ENCODE assay signal across 12 cellular contexts in genomic region chr17:79814966-79815835, GRCh38. TPM values are rescaled to one million over a fixed set of nuclear protein-coding genes. Genes with fewer than 3 reads are reported as not detected.
DNase-seq lines count a peak whose midpoint lies in the region; ATAC-seq and FAIRE-seq lines count a peak whose summit lies in the region.
"Had no signal": no experiment of that assay in that cellular context is flagged by ENCODE, and none has a peak within 500 bp of the region (broad histone marks: within the 10 kb centered on the region; RNA-seq: fewer than 3 reads in every experiment).

No MANE protein-coding gene starts in this region.

- FAIRE-seq in HTR-8/SVneo (lab: Jason Lieb, UNC): no peak
- FAIRE-seq: G401.6, islet of Langerhans had no signal

- no peaks in the 10 kb centered on the region for H3K9me3 Mint-ChIP-seq in dendritic cell treated with granulocyte-macrophage colony-stimulating factor and Interleukin-4, amounts not matched to agents 40 ng/mL and 50 ng/mL, for 4 days
- H3K9me3 Mint-ChIP-seq in stimulated activated memory B cell treated with anti-CD40 and anti-IgM and Interleukin-4, amounts not matched to agents 10 μg/mL and 1 μg/mL and 100 μg/mL, for 72 hours: no peaks in the 10 kb centered on the region

- no peak for ATAC-seq in stimulated activated memory B cell treated with anti-CD40 and anti-IgM and Interleukin-4, amounts not matched to agents 10 μg/mL and 1 μg/mL and 100 μg/mL, for 72 hours
- ATAC-seq in HG02870 (IDR thresholded peaks at IDR 0.05; ENCODE audit: unreplicated experiment) (no peak), HG02678 (IDR thresholded peaks at IDR 0.05; ENCODE audit: unreplicated experiment) (no peak)

- no peak overlapping the region for H3K27ac Mint-ChIP-seq in dendritic cell treated with granulocyte-macrophage colony-stimulating factor and Interleukin-4, amounts not matched to agents 40 ng/mL and 50 ng/mL, for 4 days
- peak overlapping the region; percentile 38 for H3K27ac Mint-ChIP-seq in stimulated activated memory B cell treated with anti-CD40 and anti-IgM and Interleukin-4, amounts not matched to agents 10 μg/mL and 1 μg/mL and 100 μg/mL, for 72 hours

- H3K27me3 Mint-ChIP-seq in dendritic cell treated with granulocyte-macrophage colony-stimulating factor and Interleukin-4, amounts not matched to agents 40 ng/mL and 50 ng/mL, for 4 days: peaks cover 88% of the 10 kb centered on the region
- H3K27me3 Mint-ChIP-seq in stimulated activated memory B cell treated with anti-CD40 and anti-IgM and Interleukin-4, amounts not matched to agents 10 μg/mL and 1 μg/mL and 100 μg/mL, for 72 hours: peaks cover 74% of the 10 kb centered on the region

- DNase-seq in HT-29 (ENCODE audit: low spot score): peak; percentile 85
- DNase-seq in left kidney (ENCODE audit: low read depth, low spot score): peak; percentile 63
- DNase-seq in HTR-8/SVneo (ENCODE audit: insufficient read length, low spot score): no peak
- no peak for DNase-seq in ACHN
- DNase-seq: NCI-H1092 treated with DMSO at 0.1 percent for 48 hours; stimulated activated CD4-positive, alpha-beta T cell treated with anti-CD3 and anti-CD28 coated beads, Interleukin-1b, Interleukin-23, amount 100 ng/mL, for 48 hours had no signal

- peak overlapping the region; percentile 32 for H3K4me3 Mint-ChIP-seq in dendritic cell treated with granulocyte-macrophage colony-stimulating factor and Interleukin-4, amounts not matched to agents 40 ng/mL and 50 ng/mL, for 4 days
- no peak overlapping the region for H3K4me3 Mint-ChIP-seq in stimulated activated memory B cell treated with anti-CD40 and anti-IgM and Interleukin-4, amounts not matched to agents 10 μg/mL and 1 μg/mL and 100 μg/mL, for 72 hours

- in situ Hi-C loops in ACHN (cut with HindIII; ENCODE audit: low pct_ligation_motif_present, low pct_unique_long_range_greater_than_20kb, low sequenced_read_pairs): no loop called here

- no peaks in the 10 kb centered on the region for H3K36me3 Mint-ChIP-seq in dendritic cell treated with granulocyte-macrophage colony-stimulating factor and Interleukin-4, amounts not matched to agents 40 ng/mL and 50 ng/mL, for 4 days (ENCODE audit: low read depth)
- H3K36me3 Mint-ChIP-seq in stimulated activated memory B cell treated with anti-CD40 and anti-IgM and Interleukin-4, amounts not matched to agents 10 μg/mL and 1 μg/mL and 100 μg/mL, for 72 hours: no peaks in the 10 kb centered on the region

- intact Hi-C loops in dendritic cell treated with granulocyte-macrophage colony-stimulating factor and Interleukin-4, amounts not matched to agents 40 ng/mL and 50 ng/mL, for 4 days (cut with micrococcal nuclease): no loop called here

- H3K4me1 Mint-ChIP-seq in dendritic cell treated with granulocyte-macrophage colony-stimulating factor and Interleukin-4, amounts not matched to agents 40 ng/mL and 50 ng/mL, for 4 days (ENCODE audit: low read depth): peaks cover 25% of the 10 kb centered on the region
- H3K4me1 Mint-ChIP-seq in stimulated activated memory B cell treated with anti-CD40 and anti-IgM and Interleukin-4, amounts not matched to agents 10 μg/mL and 1 μg/mL and 100 μg/mL, for 72 hours: peaks cover 25% of the 10 kb centered on the region

RNA-seq across cellular contexts. Expression of gene CBX8, which starts 18.3 kb away (rescaled TPM):
- total RNA-seq in HT-29 (2014; rRNA removed; shearing (Covaris generic)): 14.4 and 14.9 TPM in 2 replicates

RNA-seq across cellular contexts. Expression of gene CBX4, which starts 24.0 kb away (rescaled TPM):
- total RNA-seq in HT-29 (2014; rRNA removed; shearing (Covaris generic)): 71.4 and 72.0 TPM in 2 replicates

RNA-seq across cellular contexts. Expression of gene CBX2, which starts 37.3 kb away (rescaled TPM):
- total RNA-seq in HT-29 (2014; rRNA removed; shearing (Covaris generic)): 9.5 and 13.4 TPM in 2 replicates

Comparison
In these comparisons a context has a peak if more than half of its experiments do, and no peak if none do; other contexts are left out.
1. DNase-seq: peak in HT-29 (single experiment) and left kidney (single experiment); none in HTR-8/SVneo (single experiment) and ACHN (single experiment).